In the genomic region with DNA sequence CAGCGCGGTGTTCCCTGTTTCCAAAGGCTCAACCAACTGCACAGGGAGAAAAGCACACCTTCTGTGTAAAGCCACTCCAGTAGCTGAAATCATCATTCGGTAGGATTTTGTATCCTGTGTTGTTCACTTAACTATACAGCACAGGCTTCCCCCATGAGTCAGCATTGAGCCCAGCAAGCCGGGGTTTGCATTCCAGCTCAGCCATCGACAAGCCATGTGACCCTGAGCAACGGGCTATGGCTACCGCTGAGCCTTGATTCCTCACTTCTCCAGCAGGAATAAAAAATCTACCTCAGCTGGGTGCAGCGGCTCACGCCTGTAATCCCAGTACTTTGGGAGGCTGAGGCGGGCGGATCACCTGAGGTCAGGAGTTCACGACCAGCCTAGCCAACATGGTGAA, we compare ENCODE assay signal across 1 cellular context.
TF ChIP-seq lines count a peak whose summit lies in the region.

No MANE protein-coding gene starts in this region.

TF ChIP-seq in A549, 52 proteins besides CTCF, POLR2A, EP300 and RAD21 (continued from another document):
- no peak for TF ChIP-seq HOXB13 (CRISPR knock-in tag; IDR thresholded peaks at IDR 0.05; ENCODE audit: low read depth)
